ENCODE assay signal across 1 cellular context in genomic region chr16:75566040-75566888, GRCh38.
TF ChIP-seq lines count a peak whose summit lies in the region.

A gene with protein sequence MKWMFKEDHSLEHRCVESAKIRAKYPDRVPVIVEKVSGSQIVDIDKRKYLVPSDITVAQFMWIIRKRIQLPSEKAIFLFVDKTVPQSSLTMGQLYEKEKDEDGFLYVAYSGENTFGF (plus strand): TSS chr16:75566379. CDS start chr16:75566487, 108 bp downstream.

TF ChIP-seq in HepG2, 621 proteins besides CTCF, POLR2A, EP300 and RAD21 (continued from another document and continues in another):
- peak; percentile 35; the same call in 1 of the 2 replicates for TF ChIP-seq ZBTB43 (CRISPR knock-in tag; conservative IDR thresholded peaks at IDR 0.05)
- no peak for TF ChIP-seq MTF1 (CRISPR knock-in tag; IDR thresholded peaks at IDR 0.05)
- TF ChIP-seq ZFP36L2 (CRISPR knock-in tag; IDR thresholded peaks at IDR 0.05): 0 out of 2 replicates have a peak, but pooled peaks have one; percentile 71
- TF ChIP-seq ZNF577 (CRISPR knock-in tag; IDR thresholded peaks at IDR 0.05; ENCODE audit: borderline replicate concordance, low read depth): peak; percentile 69; the same call in 1 of the 2 replicates
- TF ChIP-seq ZFP36 (IDR thresholded peaks at IDR 0.05; ENCODE audit: borderline replicate concordance, low read depth, low read length, partially characterized antibody): no peak
- TF ChIP-seq ZNF124 (CRISPR knock-in tag; IDR thresholded peaks at IDR 0.05): peak; percentile 49; the same call in 1 of the 2 replicates
- no peak for TF ChIP-seq KDM1A (CRISPR knock-in tag; IDR thresholded peaks at IDR 0.05)
- 0 out of 2 replicates have a peak, but pooled peaks have one; percentile 60 for TF ChIP-seq ZNF850 (CRISPR knock-in tag; conservative IDR thresholded peaks at IDR 0.05)
- TF ChIP-seq, protein P1, sequence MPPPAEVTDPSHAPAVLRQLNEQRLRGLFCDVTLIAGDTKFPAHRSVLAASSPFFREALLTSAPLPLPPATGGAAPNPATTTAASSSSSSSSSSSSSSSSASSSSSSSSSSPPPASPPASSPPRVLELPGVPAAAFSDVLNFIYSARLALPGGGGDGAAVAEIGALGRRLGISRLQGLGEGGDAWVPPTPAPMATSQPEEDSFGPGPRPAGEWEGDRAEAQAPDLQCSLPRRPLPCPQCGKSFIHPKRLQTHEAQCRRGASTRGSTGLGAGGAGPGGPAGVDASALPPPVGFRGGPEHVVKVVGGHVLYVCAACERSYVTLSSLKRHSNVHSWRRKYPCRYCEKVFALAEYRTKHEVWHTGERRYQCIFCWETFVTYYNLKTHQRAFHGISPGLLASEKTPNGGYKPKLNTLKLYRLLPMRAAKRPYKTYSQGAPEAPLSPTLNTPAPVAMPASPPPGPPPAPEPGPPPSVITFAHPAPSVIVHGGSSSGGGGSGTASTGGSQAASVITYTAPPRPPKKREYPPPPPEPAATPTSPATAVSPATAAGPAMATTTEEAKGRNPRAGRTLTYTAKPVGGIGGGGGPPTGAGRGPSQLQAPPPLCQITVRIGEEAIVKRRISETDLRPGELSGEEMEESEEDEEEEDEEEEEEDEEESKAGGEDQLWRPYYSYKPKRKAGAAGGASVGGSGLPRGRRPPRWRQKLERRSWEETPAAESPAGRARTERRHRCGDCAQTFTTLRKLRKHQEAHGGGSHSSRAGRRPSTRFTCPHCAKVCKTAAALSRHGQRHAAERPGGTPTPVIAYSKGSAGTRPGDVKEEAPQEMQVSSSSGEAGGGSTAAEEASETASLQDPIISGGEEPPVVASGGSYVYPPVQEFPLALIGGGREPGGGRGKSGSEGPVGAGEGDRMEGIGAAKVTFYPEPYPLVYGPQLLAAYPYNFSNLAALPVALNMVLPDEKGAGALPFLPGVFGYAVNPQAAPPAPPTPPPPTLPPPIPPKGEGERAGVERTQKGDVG (CRISPR knock-in tag; IDR thresholded peaks at IDR 0.05; ENCODE audit: borderline replicate concordance): no peak
- TF ChIP-seq PAWR (CRISPR knock-in tag; IDR thresholded peaks at IDR 0.05; ENCODE audit: borderline replicate concordance): 0 out of 2 replicates have a peak, but pooled peaks have one; percentile 79
- TF ChIP-seq, protein P2, sequence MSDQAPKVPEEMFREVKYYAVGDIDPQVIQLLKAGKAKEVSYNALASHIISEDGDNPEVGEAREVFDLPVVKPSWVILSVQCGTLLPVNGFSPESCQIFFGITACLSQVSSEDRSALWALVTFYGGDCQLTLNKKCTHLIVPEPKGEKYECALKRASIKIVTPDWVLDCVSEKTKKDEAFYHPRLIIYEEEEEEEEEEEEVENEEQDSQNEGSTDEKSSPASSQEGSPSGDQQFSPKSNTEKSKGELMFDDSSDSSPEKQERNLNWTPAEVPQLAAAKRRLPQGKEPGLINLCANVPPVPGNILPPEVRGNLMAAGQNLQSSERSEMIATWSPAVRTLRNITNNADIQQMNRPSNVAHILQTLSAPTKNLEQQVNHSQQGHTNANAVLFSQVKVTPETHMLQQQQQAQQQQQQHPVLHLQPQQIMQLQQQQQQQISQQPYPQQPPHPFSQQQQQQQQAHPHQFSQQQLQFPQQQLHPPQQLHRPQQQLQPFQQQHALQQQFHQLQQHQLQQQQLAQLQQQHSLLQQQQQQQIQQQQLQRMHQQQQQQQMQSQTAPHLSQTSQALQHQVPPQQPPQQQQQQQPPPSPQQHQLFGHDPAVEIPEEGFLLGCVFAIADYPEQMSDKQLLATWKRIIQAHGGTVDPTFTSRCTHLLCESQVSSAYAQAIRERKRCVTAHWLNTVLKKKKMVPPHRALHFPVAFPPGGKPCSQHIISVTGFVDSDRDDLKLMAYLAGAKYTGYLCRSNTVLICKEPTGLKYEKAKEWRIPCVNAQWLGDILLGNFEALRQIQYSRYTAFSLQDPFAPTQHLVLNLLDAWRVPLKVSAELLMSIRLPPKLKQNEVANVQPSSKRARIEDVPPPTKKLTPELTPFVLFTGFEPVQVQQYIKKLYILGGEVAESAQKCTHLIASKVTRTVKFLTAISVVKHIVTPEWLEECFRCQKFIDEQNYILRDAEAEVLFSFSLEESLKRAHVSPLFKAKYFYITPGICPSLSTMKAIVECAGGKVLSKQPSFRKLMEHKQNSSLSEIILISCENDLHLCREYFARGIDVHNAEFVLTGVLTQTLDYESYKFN (CRISPR knock-in tag; conservative IDR thresholded peaks at IDR 0.05): 0 out of 2 replicates have a peak, but pooled peaks have one; percentile 50
- TF ChIP-seq ZNF350 (CRISPR knock-in tag; IDR thresholded peaks at IDR 0.05; ENCODE audit: borderline replicate concordance, low read depth): no peak; the same call in 1 of the 2 replicates
- no peak; the same call in 1 of the 2 replicates for TF ChIP-seq ZNF441 (CRISPR knock-in tag; IDR thresholded peaks at IDR 0.05; ENCODE audit: borderline replicate concordance)
- peak; percentile 57; the same call in 1 of the 2 replicates for TF ChIP-seq HES4 (CRISPR knock-in tag; IDR thresholded peaks at IDR 0.05; ENCODE audit: borderline replicate concordance)
- TF ChIP-seq TMF1 (CRISPR knock-in tag; IDR thresholded peaks at IDR 0.05; ENCODE audit: low read depth): peak; percentile 43; the same call in 1 of the 2 replicates
- no peak for TF ChIP-seq ZNF782 (CRISPR knock-in tag; IDR thresholded peaks at IDR 0.05; ENCODE audit: borderline replicate concordance)
- no peak for TF ChIP-seq ZNF335 (CRISPR knock-in tag; IDR thresholded peaks at IDR 0.05)
- TF ChIP-seq ZBTB21 (CRISPR knock-in tag; IDR thresholded peaks at IDR 0.05): no peak; the same call in 1 of the 2 replicates
- TF ChIP-seq, protein P3, sequence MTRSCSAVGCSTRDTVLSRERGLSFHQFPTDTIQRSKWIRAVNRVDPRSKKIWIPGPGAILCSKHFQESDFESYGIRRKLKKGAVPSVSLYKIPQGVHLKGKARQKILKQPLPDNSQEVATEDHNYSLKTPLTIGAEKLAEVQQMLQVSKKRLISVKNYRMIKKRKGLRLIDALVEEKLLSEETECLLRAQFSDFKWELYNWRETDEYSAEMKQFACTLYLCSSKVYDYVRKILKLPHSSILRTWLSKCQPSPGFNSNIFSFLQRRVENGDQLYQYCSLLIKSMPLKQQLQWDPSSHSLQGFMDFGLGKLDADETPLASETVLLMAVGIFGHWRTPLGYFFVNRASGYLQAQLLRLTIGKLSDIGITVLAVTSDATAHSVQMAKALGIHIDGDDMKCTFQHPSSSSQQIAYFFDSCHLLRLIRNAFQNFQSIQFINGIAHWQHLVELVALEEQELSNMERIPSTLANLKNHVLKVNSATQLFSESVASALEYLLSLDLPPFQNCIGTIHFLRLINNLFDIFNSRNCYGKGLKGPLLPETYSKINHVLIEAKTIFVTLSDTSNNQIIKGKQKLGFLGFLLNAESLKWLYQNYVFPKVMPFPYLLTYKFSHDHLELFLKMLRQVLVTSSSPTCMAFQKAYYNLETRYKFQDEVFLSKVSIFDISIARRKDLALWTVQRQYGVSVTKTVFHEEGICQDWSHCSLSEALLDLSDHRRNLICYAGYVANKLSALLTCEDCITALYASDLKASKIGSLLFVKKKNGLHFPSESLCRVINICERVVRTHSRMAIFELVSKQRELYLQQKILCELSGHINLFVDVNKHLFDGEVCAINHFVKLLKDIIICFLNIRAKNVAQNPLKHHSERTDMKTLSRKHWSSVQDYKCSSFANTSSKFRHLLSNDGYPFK (CRISPR knock-in tag; IDR thresholded peaks at IDR 0.05; ENCODE audit: borderline replicate concordance): no peak
- peak; percentile 72; the same call in 1 of the 2 replicates for TF ChIP-seq ZNF550 (CRISPR knock-in tag; IDR thresholded peaks at IDR 0.05; ENCODE audit: borderline replicate concordance)
- TF ChIP-seq WIZ (CRISPR knock-in tag; IDR thresholded peaks at IDR 0.05): no peak; the same call in 1 of the 2 replicates
- no peak for TF ChIP-seq SRSF4 (IDR thresholded peaks at IDR 0.05; ENCODE audit: low read depth, low read length, poor library complexity, severe bottlenecking)
- TF ChIP-seq ISX (CRISPR knock-in tag; conservative IDR thresholded peaks at IDR 0.05): 0 out of 2 replicates have a peak, but pooled peaks have one; percentile 80
- TF ChIP-seq FOXP4 (CRISPR knock-in tag; IDR thresholded peaks at IDR 0.05): peak; percentile 50
- no peak for TF ChIP-seq E2F2 (CRISPR knock-in tag; IDR thresholded peaks at IDR 0.05; ENCODE audit: borderline replicate concordance)
- no peak for TF ChIP-seq ZNF234 (CRISPR knock-in tag; conservative IDR thresholded peaks at IDR 0.05)
- TF ChIP-seq ZNF558 (CRISPR knock-in tag; IDR thresholded peaks at IDR 0.05; ENCODE audit: borderline replicate concordance): peak; percentile 64; the same call in 1 of the 2 replicates
- TF ChIP-seq BHLHE40 (IDR thresholded peaks at IDR 0.05; ENCODE audit: low read length): no peak
- TF ChIP-seq, protein P4, sequence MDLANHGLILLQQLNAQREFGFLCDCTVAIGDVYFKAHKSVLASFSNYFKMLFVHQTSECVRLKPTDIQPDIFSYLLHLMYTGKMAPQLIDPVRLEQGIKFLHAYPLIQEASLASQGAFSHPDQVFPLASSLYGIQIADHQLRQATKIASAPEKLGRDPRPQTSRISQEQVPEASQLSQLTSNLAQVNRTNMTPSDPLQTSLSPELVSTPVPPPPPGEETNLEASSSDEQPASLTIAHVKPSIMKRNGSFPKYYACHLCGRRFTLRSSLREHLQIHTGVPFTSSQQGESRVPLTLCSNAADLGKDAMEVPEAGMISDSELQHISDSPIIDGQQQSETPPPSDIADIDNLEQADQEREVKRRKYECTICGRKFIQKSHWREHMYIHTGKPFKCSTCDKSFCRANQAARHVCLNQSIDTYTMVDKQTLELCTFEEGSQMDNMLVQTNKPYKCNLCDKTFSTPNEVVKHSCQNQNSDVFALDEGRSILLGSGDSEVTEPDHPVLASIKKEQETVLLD (CRISPR knock-in tag; IDR thresholded peaks at IDR 0.05; ENCODE audit: low read depth): no peak; the same call in 1 of the 2 replicates
- TF ChIP-seq CCDC6 (CRISPR knock-in tag; IDR thresholded peaks at IDR 0.05): no peak
- TF ChIP-seq ZNF512 (CRISPR knock-in tag; IDR thresholded peaks at IDR 0.05): no peak; the same call in 1 of the 2 replicates
- TF ChIP-seq, protein P5, sequence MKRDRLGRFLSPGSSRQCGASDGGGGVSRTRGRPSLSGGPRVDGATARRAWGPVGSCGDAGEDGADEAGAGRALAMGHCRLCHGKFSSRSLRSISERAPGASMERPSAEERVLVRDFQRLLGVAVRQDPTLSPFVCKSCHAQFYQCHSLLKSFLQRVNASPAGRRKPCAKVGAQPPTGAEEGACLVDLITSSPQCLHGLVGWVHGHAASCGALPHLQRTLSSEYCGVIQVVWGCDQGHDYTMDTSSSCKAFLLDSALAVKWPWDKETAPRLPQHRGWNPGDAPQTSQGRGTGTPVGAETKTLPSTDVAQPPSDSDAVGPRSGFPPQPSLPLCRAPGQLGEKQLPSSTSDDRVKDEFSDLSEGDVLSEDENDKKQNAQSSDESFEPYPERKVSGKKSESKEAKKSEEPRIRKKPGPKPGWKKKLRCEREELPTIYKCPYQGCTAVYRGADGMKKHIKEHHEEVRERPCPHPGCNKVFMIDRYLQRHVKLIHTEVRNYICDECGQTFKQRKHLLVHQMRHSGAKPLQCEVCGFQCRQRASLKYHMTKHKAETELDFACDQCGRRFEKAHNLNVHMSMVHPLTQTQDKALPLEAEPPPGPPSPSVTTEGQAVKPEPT (CRISPR knock-in tag; IDR thresholded peaks at IDR 0.05; ENCODE audit: low read depth): no peak; the same call in 1 of the 2 replicates
- no peak for TF ChIP-seq ZBTB8A (CRISPR knock-in tag; IDR thresholded peaks at IDR 0.05; ENCODE audit: borderline replicate concordance, low read depth)
- TF ChIP-seq TFAP4 (IDR thresholded peaks at IDR 0.05; ENCODE audit: borderline replicate concordance, low read depth): no peak
